10 cellular contexts compared by ENCODE assay signal in the genomic region with DNA sequence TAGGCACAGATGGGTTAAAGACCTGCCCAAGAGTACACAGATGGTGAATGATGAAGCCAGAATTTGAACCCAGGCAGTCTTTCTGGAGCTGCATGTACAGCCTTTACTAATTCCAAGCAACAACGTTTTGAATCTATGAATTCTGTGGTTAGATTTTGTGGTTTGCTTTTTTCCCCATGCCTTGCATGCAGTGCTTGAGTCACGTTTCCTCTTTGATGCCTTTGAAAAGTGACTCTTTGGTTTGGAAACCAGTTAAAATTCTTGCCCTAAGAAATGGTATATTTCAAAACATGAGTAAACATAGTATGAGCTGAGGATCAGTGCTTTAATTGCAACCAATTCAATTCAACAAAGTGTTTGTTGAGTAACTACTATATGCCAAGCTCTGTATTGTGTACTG. TPM values are rescaled to one million over a fixed set of nuclear protein-coding genes. Genes with fewer than 3 reads are reported as not detected.
A peak's percentile ranks its signal among the peaks of the same experiment; 100 is the strongest.
DNase-seq lines count a peak whose midpoint lies in the region; ATAC-seq and TF ChIP-seq lines count a peak whose summit lies in the region.
"Had no signal": no experiment of that assay in that cellular context is flagged by ENCODE, and none has a peak within 500 bp of the region (broad histone marks: within the 10 kb centered on the region; RNA-seq: fewer than 3 reads in every experiment).

No MANE protein-coding gene starts in this region.

- H3K9me3 ChIP-seq in stomach: no peaks in the 10 kb centered on the region
- H3K9me3 ChIP-seq: colonic mucosa had no signal

- H3K4me3 Mint-ChIP-seq in T-helper 2 cell treated with Interferon-gamma antibody and Interleukin-4, amounts not matched to agents 5 μg/mL and 100 μg/mL, for 36 hours: no peak overlapping the region
- H3K4me3 Mint-ChIP-seq: natural killer cell had no signal

- H3K4me1 ChIP-seq in ACC112 (ENCODE audit: control insufficient read depth, insufficient read depth, low read length, unreplicated experiment) (peaks cover 8% of the 10 kb centered on the region), stomach (no peaks in the 10 kb centered on the region)
- H3K4me1 ChIP-seq: colonic mucosa had no signal

- in situ Hi-C loops in G401 (cut with HindIII; ENCODE audit: low sequenced_read_pairs): no loop called here

- no peak for TF ChIP-seq EP300 in stomach (IDR thresholded peaks at IDR 0.05)

- H3K4me1 Mint-ChIP-seq in T-helper 2 cell treated with Interferon-gamma antibody and Interleukin-4, amounts not matched to agents 5 μg/mL and 100 μg/mL, for 36 hours (ENCODE audit: low read depth): peaks cover 20% of the 10 kb centered on the region

- H3K27me3 Mint-ChIP-seq in T-helper 2 cell treated with Interferon-gamma antibody and Interleukin-4, amounts not matched to agents 5 μg/mL and 100 μg/mL, for 36 hours (ENCODE audit: low read depth): no peaks in the 10 kb centered on the region

- no peak for TF ChIP-seq POLR2A in stomach (IDR thresholded peaks at IDR 0.05)

- ATAC-seq in HG03432 (IDR thresholded peaks at IDR 0.05; ENCODE audit: unreplicated experiment) (peak; percentile 45), HG02840 (IDR thresholded peaks at IDR 0.05; ENCODE audit: low FRiP score, unreplicated experiment) (no peak)

- H3K4me3 ChIP-seq in ACC112 (ENCODE audit: low read depth, low read length): no peak overlapping the region
- no peak overlapping the region for H3K4me3 ChIP-seq in epithelial cell of esophagus (ENCODE audit: low read length)
- H3K4me3 ChIP-seq in stomach: no peak overlapping the region
- H3K4me3 ChIP-seq: colonic mucosa had no signal

- intact Hi-C loops in stomach (cut with DNase I; ENCODE audit: low total_unique reads): no loop called here

- H3K36me3 ChIP-seq in ACC112 (ENCODE audit: insufficient read depth, low read length) (no peaks in the 10 kb centered on the region), stomach (no peaks in the 10 kb centered on the region)
- H3K36me3 ChIP-seq: colonic mucosa had no signal

- no peaks in the 10 kb centered on the region for H3K36me3 Mint-ChIP-seq in T-helper 2 cell treated with Interferon-gamma antibody and Interleukin-4, amounts not matched to agents 5 μg/mL and 100 μg/mL, for 36 hours (ENCODE audit: low read depth)
- H3K36me3 Mint-ChIP-seq: natural killer cell had no signal

- H3K9me3 Mint-ChIP-seq in T-helper 2 cell treated with Interferon-gamma antibody and Interleukin-4, amounts not matched to agents 5 μg/mL and 100 μg/mL, for 36 hours: no peaks in the 10 kb centered on the region
- H3K9me3 Mint-ChIP-seq: natural killer cell had no signal

- no peaks in the 10 kb centered on the region for H3K27me3 ChIP-seq in ACC112 (ENCODE audit: insufficient read depth, low read length)
- H3K27me3 ChIP-seq in stomach: no peaks in the 10 kb centered on the region
- H3K27me3 ChIP-seq: colonic mucosa had no signal

- H3K27ac Mint-ChIP-seq in T-helper 2 cell treated with Interferon-gamma antibody and Interleukin-4, amounts not matched to agents 5 μg/mL and 100 μg/mL, for 36 hours: no peak overlapping the region
- H3K27ac Mint-ChIP-seq: natural killer cell had no signal

- H2AFZ ChIP-seq in ACC112 (ENCODE audit: low read length, unreplicated experiment): no peak overlapping the region

- peak overlapping the region; percentile 1; the same call in 1 of the 2 replicates for H3K27ac ChIP-seq in ACC112 (ENCODE audit: low read depth, low read length)
- H3K27ac ChIP-seq in stomach: no peak overlapping the region
- H3K27ac ChIP-seq: colonic mucosa had no signal

- H3K79me2 ChIP-seq in ACC112 (ENCODE audit: control insufficient read depth, insufficient read depth, low read length, unreplicated experiment): no peaks in the 10 kb centered on the region

- peak; percentile 65 for DNase-seq in T-helper 2 cell treated with Interferon-gamma antibody and Interleukin-4, amounts not matched to agents 5 μg/mL and 100 μg/mL, for 36 hours (ENCODE audit: low spot score)
- DNase-seq in epithelial cell of esophagus (ENCODE audit: low read depth): peak; percentile 75
- DNase-seq in G401 (ENCODE audit: low spot score): no peak
- DNase-seq in NCI-H1048 (lab: John Stamatoyannopoulos, UW): no peak
- no peak for DNase-seq in stomach
- DNase-seq: colonic mucosa, natural killer cell had no signal

- WGBS in stomach, 5 donors: 54 to 69% (median 60%) methylated on average over 2 of the region's 2 CpGs

- no peak for TF ChIP-seq CTCF in epithelial cell of esophagus (IDR thresholded peaks at IDR 0.05; ENCODE audit: insufficient read depth, low read depth, low read length, missing control alignments)
- no peak for TF ChIP-seq CTCF in stomach (IDR thresholded peaks at IDR 0.05)

RNA-seq across cellular contexts. Expression of gene PPM1B, which starts 48.2 kb away (rescaled TPM):
- 29.8 and 31.9 TPM in 2 replicates for total RNA-seq in G401 (2014; rRNA removed; shearing (Covaris generic))
- total RNA-seq in stomach: 100 to 1,000 TPM in 1 of 5 donors, 10 to 100 TPM in 4; 11.7 to 122 (median 59.4) TPM
- 10 to 100 TPM; 16.8 to 29.6 (median 22.3) TPM for polyA plus RNA-seq in stomach

Comparison
In these comparisons a context has a peak if more than half of its experiments do, and no peak if none do; other contexts are left out.
1. DNase-seq: peak in T-helper 2 cell treated with Interferon-gamma antibody and Interleukin-4, amounts not matched to agents 5 μg/mL and 100 μg/mL, for 36 hours (single experiment) and epithelial cell of esophagus (single experiment); none in G401 (single experiment), NCI-H1048 (single experiment) and stomach (single experiment).